ENCODE assay signal across 8 cellular contexts in the genomic region with DNA sequence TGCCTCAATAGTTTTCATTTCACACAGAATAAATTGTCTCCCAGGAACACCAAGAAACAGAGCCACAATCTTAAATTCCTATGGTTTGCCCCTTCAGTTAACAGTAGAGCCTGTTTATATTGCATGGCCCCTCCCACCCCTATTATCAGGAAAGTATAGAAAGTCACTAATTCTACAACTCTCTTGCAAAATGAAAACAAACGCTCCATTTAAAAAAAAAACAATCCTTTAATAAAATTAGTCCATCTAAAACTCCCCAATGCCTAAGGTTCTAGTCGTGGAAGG. TPM values are rescaled to one million over a fixed set of nuclear protein-coding genes. Genes with fewer than 3 reads are reported as not detected.
DNase-seq lines count a peak whose midpoint lies in the region; ATAC-seq and TF ChIP-seq lines count a peak whose summit lies in the region.

No MANE protein-coding gene starts in this region.

- TF ChIP-seq CTCF in GM06990 (IDR thresholded peaks at IDR 0.05; ENCODE audit: insufficient read depth, low read length, poor library complexity, severe bottlenecking) (no peak), SU-DHL-6 (IDR thresholded peaks at IDR 0.05; ENCODE audit: insufficient read depth, low read length, poor library complexity, severe bottlenecking) (no peak), fibroblast of lung (conservative IDR thresholded peaks at IDR 0.05 in 1 of 2, IDR thresholded peaks at IDR 0.05 in 1 of 2; ENCODE audit: low read depth in 1 of 2, low read length in 2 of 2) (no peak)

- H3K4me1 ChIP-seq in fibroblast of lung (ENCODE audit: control insufficient read depth, extremely low read depth, insufficient read depth, low read length) = peaks cover 12% of the 10 kb centered on the region
- H3K4me1 ChIP-seq in rectal smooth muscle tissue (ENCODE audit: control insufficient read depth, insufficient read depth, low read length) = peaks cover 14% of the 10 kb centered on the region

- peaks cover 4% of the 10 kb centered on the region; the same call in 1 of the 2 replicates for H4K20me1 ChIP-seq in SU-DHL-6 (ENCODE audit: low read depth, low read length)
- H4K20me1 ChIP-seq in fibroblast of lung (ENCODE audit: control insufficient read depth, extremely low read depth, insufficient read depth, low read length) = no peaks in the 10 kb centered on the region

- no peaks in the 10 kb centered on the region for H3K9me2 ChIP-seq in SU-DHL-6 (replicated peaks; ENCODE audit: insufficient read depth, low read length)

- no peaks in the 10 kb centered on the region for H3K27me3 ChIP-seq in GM06990 (replicated peaks; ENCODE audit: control insufficient read depth, insufficient read depth, low read length)
- no peaks in the 10 kb centered on the region for H3K27me3 ChIP-seq in SU-DHL-6 (ENCODE audit: low read length)
- no peaks in the 10 kb centered on the region for H3K27me3 ChIP-seq in fibroblast of lung (ENCODE audit: control insufficient read depth, insufficient read depth, low read length)
- H3K27me3 ChIP-seq in rectal smooth muscle tissue (ENCODE audit: control insufficient read depth, insufficient read depth, low read length) = no peaks in the 10 kb centered on the region

- no peak overlapping the region for H2AFZ ChIP-seq in SU-DHL-6 (ENCODE audit: low read depth, low read length, severe bottlenecking)
- H2AFZ ChIP-seq in fibroblast of lung (ENCODE audit: low read length) = no peak overlapping the region

- H3K9ac ChIP-seq in SU-DHL-6 (ENCODE audit: low read length) = peak overlapping the region; percentile 98
- peak overlapping the region; percentile 84 for H3K9ac ChIP-seq in fibroblast of lung (ENCODE audit: insufficient read depth, low read length)
- no peak overlapping the region for H3K9ac ChIP-seq in rectal smooth muscle tissue (ENCODE audit: low read length)

- peak overlapping the region; percentile 94 for H3K4me2 ChIP-seq in SU-DHL-6 (ENCODE audit: low read depth, low read length, poor library complexity, severe bottlenecking)
- peak overlapping the region; percentile 79 for H3K4me2 ChIP-seq in fibroblast of lung (ENCODE audit: extremely low read depth, insufficient read depth, low read length)

- DNase-seq in GM06990 (ENCODE audit: extremely low read depth, insufficient read length) (no peak), fibroblast of lung (ENCODE audit: low read depth in 2 of 2) (no peak), NCI-H510A (lab: John Stamatoyannopoulos, UW) (no peak), EL (no peak)

- peaks cover 74% of the 10 kb centered on the region for H3F3A ChIP-seq in SU-DHL-6 (ENCODE audit: insufficient read depth)

- no peaks in the 10 kb centered on the region for H3K9me3 ChIP-seq in SU-DHL-6 (ENCODE audit: insufficient read depth, low read length)
- no peaks in the 10 kb centered on the region for H3K9me3 ChIP-seq in fibroblast of lung (ENCODE audit: control insufficient read depth, insufficient read depth, low read depth, low read length)

- no peak for ATAC-seq in GM21526 (IDR thresholded peaks at IDR 0.05; ENCODE audit: low FRiP score, unreplicated experiment)
- no peak for ATAC-seq in HG02884 (IDR thresholded peaks at IDR 0.05; ENCODE audit: unreplicated experiment)

- H3K79me2 ChIP-seq in SU-DHL-6 (ENCODE audit: insufficient read depth, low read length) (peaks cover 24% of the 10 kb centered on the region), fibroblast of lung (ENCODE audit: control insufficient read depth, insufficient read depth, low read length) (peaks cover 34% of the 10 kb centered on the region)

- peak overlapping the region; percentile 91 for H3K4me3 ChIP-seq in GM06990 (replicated peaks; ENCODE audit: low read depth, low read length)
- peak overlapping the region; percentile 76 for H3K4me3 ChIP-seq in SU-DHL-6 (ENCODE audit: insufficient read depth, low read length, poor library complexity, severe bottlenecking)
- H3K4me3 ChIP-seq in fibroblast of lung (replicated peaks in 1 of 4; ENCODE audit: control extremely low read depth in 1 of 4, insufficient read depth in 1 of 4, low read depth in 3 of 4, low read length in 4 of 4) = peak overlapping the region; percentile 68 to 86 (median 82)
- H3K4me3 ChIP-seq in rectal smooth muscle tissue (ENCODE audit: low read length) = peak overlapping the region; percentile 96

- H3K27ac ChIP-seq in SU-DHL-6 (ENCODE audit: low read depth, low read length) = peak overlapping the region; percentile 89
- peak overlapping the region; percentile 83 for H3K27ac ChIP-seq in fibroblast of lung (ENCODE audit: insufficient read depth, low read length)
- H3K27ac ChIP-seq in rectal smooth muscle tissue (ENCODE audit: low read depth, low read length) = peak overlapping the region; percentile 89

- H3K36me3 ChIP-seq in GM06990 (ENCODE audit: control insufficient read depth, insufficient read depth, low read length) = peaks cover 27% of the 10 kb centered on the region
- H3K36me3 ChIP-seq in SU-DHL-6 (ENCODE audit: low read length) = peaks cover 26% of the 10 kb centered on the region
- peaks cover 21% of the 10 kb centered on the region for H3K36me3 ChIP-seq in fibroblast of lung (ENCODE audit: control insufficient read depth, insufficient read depth, low read length)
- H3K36me3 ChIP-seq in rectal smooth muscle tissue (ENCODE audit: control insufficient read depth, insufficient read depth, low read length) = peaks cover 21% of the 10 kb centered on the region

RNA-seq across cellular contexts. Expression of gene DPAGT1, which starts 8.0 kb away (rescaled TPM):
- 14.5 and 14.6 TPM in 2 replicates for total RNA-seq in fibroblast of lung
- 44.9 and 53.0 TPM in 2 replicates for polyA plus RNA-seq in fibroblast of lung
- polyA plus RNA-seq in fibroblast of lung (2012) = 24.0 and 28.0 TPM in 2 replicates
- polyA minus RNA-seq in fibroblast of lung (ENCODE audit: low replicate concordance) = 120 and 128 TPM in 2 replicates

RNA-seq across cellular contexts. Expression of gene HMBS, which starts 8.9 kb away (rescaled TPM):
- 6.9 and 9.4 TPM in 2 replicates for total RNA-seq in fibroblast of lung
- 23.8 and 36.6 TPM in 2 replicates for polyA plus RNA-seq in fibroblast of lung
- polyA plus RNA-seq in fibroblast of lung (2012) = 27.3 and 41.7 TPM in 2 replicates
- 39.2 and 56.3 TPM in 2 replicates for polyA minus RNA-seq in fibroblast of lung (ENCODE audit: low replicate concordance)

RNA-seq across cellular contexts. Expression of gene C2CD2L, which starts 13.5 kb away (rescaled TPM):
- 1.8 and 3.0 TPM in 2 replicates for total RNA-seq in fibroblast of lung
- polyA plus RNA-seq in fibroblast of lung = 3.0 and 4.2 TPM in 2 replicates
- polyA plus RNA-seq in fibroblast of lung (2012) = 3.5 and 5.1 TPM in 2 replicates
- polyA minus RNA-seq in fibroblast of lung (ENCODE audit: low replicate concordance) = 4.8 and 25.7 TPM in 2 replicates

RNA-seq across cellular contexts. Expression of gene VPS11, which starts 26.0 kb away (rescaled TPM):
- 26.7 and 34.3 TPM in 2 replicates for total RNA-seq in fibroblast of lung
- 9.1 and 13.7 TPM in 2 replicates for polyA plus RNA-seq in fibroblast of lung
- 22.7 and 32.1 TPM in 2 replicates for polyA plus RNA-seq in fibroblast of lung (2012)
- polyA minus RNA-seq in fibroblast of lung (ENCODE audit: low replicate concordance) = 41.3 and 58.3 TPM in 2 replicates

RNA-seq across cellular contexts. Expression of gene HINFP, which starts 27.8 kb away (rescaled TPM):
- total RNA-seq in fibroblast of lung = 13.5 and 14.4 TPM in 2 replicates
- 12.4 and 13.1 TPM in 2 replicates for polyA plus RNA-seq in fibroblast of lung
- polyA plus RNA-seq in fibroblast of lung (2012) = 7.7 and 8.2 TPM in 2 replicates
- 23.0 and 24.0 TPM in 2 replicates for polyA minus RNA-seq in fibroblast of lung (ENCODE audit: low replicate concordance)
